In genomic region chr1:68046885-68047658, GRCh38 we compare ENCODE assay signal across 23 cellular contexts. TPM values are rescaled to one million over a fixed set of nuclear protein-coding genes. Genes with fewer than 3 reads are reported as not detected.
DNase-seq lines count a peak whose midpoint lies in the region; ATAC-seq and TF ChIP-seq lines count a peak whose summit lies in the region.
"Had no signal": no experiment of that assay in that cellular context is flagged by ENCODE, and none has a peak within 500 bp of the region (broad histone marks: within the 10 kb centered on the region; RNA-seq: fewer than 3 reads in every experiment).

No MANE protein-coding gene starts in this region.

- no peaks in the 10 kb centered on the region for H3K36me3 ChIP-seq in kidney epithelial cell (ENCODE audit: control insufficient read depth, insufficient read depth, low read length)
- H3K36me3 ChIP-seq: ascending aorta, uterus had no signal

- H3K4me3 Mint-ChIP-seq in stimulated activated naive CD8-positive, alpha-beta T cell treated with anti-CD3 and anti-CD28 coated beads, Interleukin-15, Interleukin-2, amounts not matched to agents 100 ng/mL and 50 ng/mL, for 24 hours = no peak overlapping the region
- no peak overlapping the region for H3K4me3 Mint-ChIP-seq in activated naive CD8-positive, alpha-beta T cell treated with anti-CD3 and anti-CD28 coated beads, Interleukin-2, amount 50 U/mL, for 24 hours
- H3K4me3 Mint-ChIP-seq in stimulated activated naive CD8-positive, alpha-beta T cell treated with anti-CD3 and anti-CD28 coated beads, Interleukin-15, amount 100 ng/mL, for 72 hours = peak overlapping the region; percentile 35 to 57
- H3K4me3 Mint-ChIP-seq: activated CD4-positive, alpha-beta memory T cell treated with anti-CD3 and anti-CD28 coated beads, Interleukin-2, amount 10 ng/mL, durations not matched to agents 7 days and 5 days; activated naive CD4-positive, alpha-beta T cell treated with anti-CD3 and anti-CD28 coated beads for 36 hours; memory B cell had no signal

- H3K27ac Mint-ChIP-seq in stimulated activated naive CD8-positive, alpha-beta T cell treated with anti-CD3 and anti-CD28 coated beads, Interleukin-15, Interleukin-2, amounts not matched to agents 100 ng/mL and 50 ng/mL, for 24 hours = peak overlapping the region; percentile 55
- H3K27ac Mint-ChIP-seq in activated naive CD8-positive, alpha-beta T cell treated with anti-CD3 and anti-CD28 coated beads, Interleukin-2, amount 50 U/mL, for 24 hours = peak overlapping the region; percentile 53
- H3K27ac Mint-ChIP-seq in stimulated activated naive CD8-positive, alpha-beta T cell treated with anti-CD3 and anti-CD28 coated beads, Interleukin-15, amount 100 ng/mL, for 72 hours = no peak overlapping the region
- H3K27ac Mint-ChIP-seq: activated CD4-positive, alpha-beta memory T cell treated with anti-CD3 and anti-CD28 coated beads, Interleukin-2, amount 10 ng/mL, durations not matched to agents 7 days and 5 days; activated naive CD4-positive, alpha-beta T cell treated with anti-CD3 and anti-CD28 coated beads for 36 hours; memory B cell had no signal

- H3K36me3 Mint-ChIP-seq in stimulated activated naive CD8-positive, alpha-beta T cell treated with anti-CD3 and anti-CD28 coated beads, Interleukin-15, Interleukin-2, amounts not matched to agents 100 ng/mL and 50 ng/mL, for 24 hours (ENCODE audit: low read depth) = no peaks in the 10 kb centered on the region
- H3K36me3 Mint-ChIP-seq in activated naive CD8-positive, alpha-beta T cell treated with anti-CD3 and anti-CD28 coated beads, Interleukin-2, amount 50 U/mL, for 24 hours (ENCODE audit: low read depth) = no peaks in the 10 kb centered on the region
- H3K36me3 Mint-ChIP-seq: memory B cell, naive B cell had no signal

- H3K27me3 ChIP-seq in kidney epithelial cell (ENCODE audit: control insufficient read depth, insufficient read depth, low read length) = no peaks in the 10 kb centered on the region
- H3K27me3 ChIP-seq: ascending aorta, testis, uterus had no signal

- H3K4me1 Mint-ChIP-seq in stimulated activated naive CD8-positive, alpha-beta T cell treated with anti-CD3 and anti-CD28 coated beads, Interleukin-15, Interleukin-2, amounts not matched to agents 100 ng/mL and 50 ng/mL, for 24 hours (ENCODE audit: low read depth) = peaks cover 12% of the 10 kb centered on the region
- peaks cover 18% of the 10 kb centered on the region for H3K4me1 Mint-ChIP-seq in activated naive CD8-positive, alpha-beta T cell treated with anti-CD3 and anti-CD28 coated beads, Interleukin-2, amount 50 U/mL, for 24 hours
- H3K4me1 Mint-ChIP-seq in stimulated activated naive CD8-positive, alpha-beta T cell treated with anti-CD3 and anti-CD28 coated beads, Interleukin-15, amount 100 ng/mL, for 72 hours = peaks cover 21% of the 10 kb centered on the region
- H3K4me1 Mint-ChIP-seq: activated CD4-positive, alpha-beta memory T cell treated with anti-CD3 and anti-CD28 coated beads, Interleukin-2, amount 10 ng/mL, durations not matched to agents 7 days and 5 days; memory B cell had no signal

- no peak for ATAC-seq in stimulated activated naive CD8-positive, alpha-beta T cell treated with anti-CD3 and anti-CD28 coated beads, Interleukin-15, Interleukin-2, amounts not matched to agents 100 U/mL and 50 U/mL, for 24 hours
- no peak for ATAC-seq in activated naive CD8-positive, alpha-beta T cell treated with anti-CD3 and anti-CD28 coated beads, Interleukin-2, amount 50 U/mL, for 24 hours
- peak; percentile 41 for ATAC-seq in stimulated activated naive CD8-positive, alpha-beta T cell treated with anti-CD3 and anti-CD28 coated beads, Interleukin-15, amount 100 ng/mL, for 72 hours
- ATAC-seq: sciatic nerve, SK-N-SH treated with all-trans-retinoic acid at 6 μM for 48 hours had no signal

- peaks cover 23% of the 10 kb centered on the region for H3K27me3 Mint-ChIP-seq in stimulated activated naive CD8-positive, alpha-beta T cell treated with anti-CD3 and anti-CD28 coated beads, Interleukin-15, Interleukin-2, amounts not matched to agents 100 ng/mL and 50 ng/mL, for 24 hours
- H3K27me3 Mint-ChIP-seq in activated naive CD8-positive, alpha-beta T cell treated with anti-CD3 and anti-CD28 coated beads, Interleukin-2, amount 50 U/mL, for 24 hours = peaks cover 16% of the 10 kb centered on the region
- peaks cover 33% of the 10 kb centered on the region for H3K27me3 Mint-ChIP-seq in stimulated activated naive CD8-positive, alpha-beta T cell treated with anti-CD3 and anti-CD28 coated beads, Interleukin-15, amount 100 ng/mL, for 72 hours

- H3K4me3 ChIP-seq in kidney epithelial cell (ENCODE audit: low read depth, low read length) = peak overlapping the region; percentile 8
- H3K4me3 ChIP-seq: ascending aorta, esophagus squamous epithelium, testis, uterus had no signal

- no peak for TF ChIP-seq CTCF in kidney epithelial cell (IDR thresholded peaks at IDR 0.05; ENCODE audit: insufficient read depth, low read length, poor library complexity, severe bottlenecking)

- H3K9me3 Mint-ChIP-seq in stimulated activated naive CD8-positive, alpha-beta T cell treated with anti-CD3 and anti-CD28 coated beads, Interleukin-15, Interleukin-2, amounts not matched to agents 100 ng/mL and 50 ng/mL, for 24 hours = peaks cover 4% of the 10 kb centered on the region
- no peaks in the 10 kb centered on the region for H3K9me3 Mint-ChIP-seq in activated naive CD8-positive, alpha-beta T cell treated with anti-CD3 and anti-CD28 coated beads, Interleukin-2, amount 50 U/mL, for 24 hours
- peaks cover 0 to 4% of the 10 kb centered on the region in 2 donors for H3K9me3 Mint-ChIP-seq in stimulated activated naive CD8-positive, alpha-beta T cell treated with anti-CD3 and anti-CD28 coated beads, Interleukin-15, amount 100 ng/mL, for 72 hours
- H3K9me3 Mint-ChIP-seq: activated CD4-positive, alpha-beta memory T cell treated with anti-CD3 and anti-CD28 coated beads, Interleukin-2, amount 10 ng/mL, durations not matched to agents 7 days and 5 days had no signal

- no peak for DNase-seq in stimulated activated naive CD8-positive, alpha-beta T cell treated with anti-CD3 and anti-CD28 coated beads, Interleukin-15, Interleukin-2, amounts not matched to agents 100 U/mL and 50 U/mL, for 24 hours
- no peak for DNase-seq in activated naive CD8-positive, alpha-beta T cell treated with anti-CD3 and anti-CD28 coated beads, Interleukin-2, amount 50 U/mL, for 24 hours
- DNase-seq in kidney epithelial cell (ENCODE audit: low read depth) (no peak), OCI-M1 (lab: John Stamatoyannopoulos, UW) (no peak), DMS53 treated with DMSO at 0.1 percent for 48 hours (lab: John Stamatoyannopoulos, UW; ENCODE audit: unreplicated experiment) (no peak)
- no peak for DNase-seq in stimulated activated naive CD8-positive, alpha-beta T cell treated with anti-CD3 and anti-CD28 coated beads, Interleukin-15, amount 100 ng/mL, for 72 hours
- no peak for DNase-seq in effector CD8-positive, alpha-beta T cell (lab: John Stamatoyannopoulos, UW)
- DNase-seq: activated CD4-positive, alpha-beta memory T cell treated with anti-CD3 and anti-CD28 coated beads, Interleukin-2, amount 10 ng/mL, durations not matched to agents 7 days and 5 days; activated T-cell treated with anti-CD3 and anti-CD28 coated beads, Interleukin-2, amount 50 U/mL, for 1 hour; COR-L47; effector CD4-positive, alpha-beta T cell; esophagus squamous epithelium; naive B cell; NCI-H2081; testis; uterus had no signal

RNA-seq across cellular contexts. Expression of gene DIRAS3, which starts 3.4 kb away (rescaled TPM):
- total RNA-seq in kidney epithelial cell = 0.38 TPM in 1 of 2 replicates, not detected in the other
- total RNA-seq: activated CD4-positive, alpha-beta memory T cell treated with anti-CD3 and anti-CD28 coated beads, Interleukin-2, amount 10 ng/mL, durations not matched to agents 7 days and 5 days; activated naive CD4-positive, alpha-beta T cell treated with anti-CD3 and anti-CD28 coated beads for 36 hours; NCI-H460 had no signal

Comparison
In these comparisons a context has a peak if more than half of its experiments do, and no peak if none do; other contexts are left out.
1. H3K27ac Mint-ChIP-seq: peak in stimulated activated naive CD8-positive, alpha-beta T cell treated with anti-CD3 and anti-CD28 coated beads, Interleukin-15, Interleukin-2, amounts not matched to agents 100 ng/mL and 50 ng/mL, for 24 hours (single experiment) and activated naive CD8-positive, alpha-beta T cell treated with anti-CD3 and anti-CD28 coated beads, Interleukin-2, amount 50 U/mL, for 24 hours (single experiment); none in stimulated activated naive CD8-positive, alpha-beta T cell treated with anti-CD3 and anti-CD28 coated beads, Interleukin-15, amount 100 ng/mL, for 72 hours (0 of 2).
2. H3K4me3 Mint-ChIP-seq: peak in stimulated activated naive CD8-positive, alpha-beta T cell treated with anti-CD3 and anti-CD28 coated beads, Interleukin-15, amount 100 ng/mL, for 72 hours (2 of 2); none in stimulated activated naive CD8-positive, alpha-beta T cell treated with anti-CD3 and anti-CD28 coated beads, Interleukin-15, Interleukin-2, amounts not matched to agents 100 ng/mL and 50 ng/mL, for 24 hours (single experiment) and activated naive CD8-positive, alpha-beta T cell treated with anti-CD3 and anti-CD28 coated beads, Interleukin-2, amount 50 U/mL, for 24 hours (single experiment).